ENCODE assay signal across 16 cellular contexts in genomic region chr3:109943181-109943580, GRCh38.
DNase-seq lines count a peak whose midpoint lies in the region; ATAC-seq and TF ChIP-seq lines count a peak whose summit lies in the region.
"Had no signal": no experiment of that assay in that cellular context is flagged by ENCODE, and none has a peak within 500 bp of the region (broad histone marks: within the 10 kb centered on the region; RNA-seq: fewer than 3 reads in every experiment).

No MANE protein-coding gene starts in this region.

- no peaks in the 10 kb centered on the region for H3K9me1 ChIP-seq in IMR-90 (ENCODE audit: insufficient read depth, low read length)

- H2BK5ac ChIP-seq in IMR-90 (ENCODE audit: low read depth, low read length, poor library complexity, severe bottlenecking), result no peak overlapping the region

- H3K27me3 ChIP-seq in BJ (ENCODE audit: control insufficient read depth, insufficient read depth, low read length), result no peaks in the 10 kb centered on the region
- H3K27me3 ChIP-seq in IMR-90 (ENCODE audit: control insufficient read depth, insufficient read depth, low read length), result no peaks in the 10 kb centered on the region
- H3K27me3 ChIP-seq: MG63 had no signal

- H4K91ac ChIP-seq in IMR-90 (ENCODE audit: insufficient read depth, low read depth, low read length), result no peak overlapping the region

- H2AK5ac ChIP-seq in IMR-90 (ENCODE audit: low read depth, low read length), result no peak overlapping the region

- ATAC-seq in IMR-90 (ENCODE audit: low read depth) (no peak), HG03354 (IDR thresholded peaks at IDR 0.05; ENCODE audit: poor library complexity, severe bottlenecking, unreplicated experiment) (no peak)
- ATAC-seq: K562 had no signal

- H4K8ac ChIP-seq in IMR-90 (ENCODE audit: low read depth in 2 of 2, low read length in 2 of 2), result no peak overlapping the region

- CTCF ChIA-PET in BJ (lab: Yijun Ruan, JAX) (interaction anchor here (0.5 to 0.6 kb wide), 2 partner anchors 8 to 1283 kb away, joined by 3 read pairs; no protein-coding TSS in a partner anchor), IMR-90 (lab: Yijun Ruan, JAX) (interaction anchor here (1.1 kb wide), 1 partner anchor 214 kb away, joined by 4 read pairs; no protein-coding TSS in a partner anchor)

- WGBS in IMR-90 (ENCODE audit: extremely low coverage in 2 of 2, insufficient read length in 1 of 2), 2 experiments, result no CpG with 5 or more reads among the region's 3 CpGs

- H2AK9ac ChIP-seq in IMR-90 (replicated peaks; ENCODE audit: low read depth, low read length, poor library complexity), result no peak overlapping the region

- no peak for TF ChIP-seq CTCF in BJ (IDR thresholded peaks at IDR 0.05; ENCODE audit: insufficient read depth, low read depth, low read length)
- TF ChIP-seq CTCF in IMR-90 (conservative IDR thresholded peaks at IDR 0.05; ENCODE audit: low read depth, low read length), result no peak

- no peaks in the 10 kb centered on the region for H4K20me1 ChIP-seq in IMR-90 (ENCODE audit: insufficient read depth, low read length)

- H3K4me2 ChIP-seq in IMR-90 (ENCODE audit: low read depth, low read length), result no peak overlapping the region

- H3K4me3 ChIP-seq in BJ (ENCODE audit: low read depth, low read length) (no peak overlapping the region), IMR-90 (ENCODE audit: insufficient read depth, low read depth, low read length) (no peak overlapping the region)
- H3K4me3 ChIP-seq: K562, MG63 had no signal

- H2BK120ac ChIP-seq in IMR-90 (ENCODE audit: low read depth, low read length), result no peak overlapping the region

- no peak overlapping the region for H2AFZ ChIP-seq in IMR-90 (replicated peaks; ENCODE audit: low read length, poor library complexity)

- H3K36me3 ChIP-seq in BJ (ENCODE audit: control insufficient read depth, insufficient read depth, low read length) (no peaks in the 10 kb centered on the region), IMR-90 (ENCODE audit: control insufficient read depth, insufficient read depth, low read length) (no peaks in the 10 kb centered on the region)
- H3K36me3 ChIP-seq: MG63 had no signal

- H3K14ac ChIP-seq in IMR-90 (replicated peaks; ENCODE audit: low read depth, low read length), result no peak overlapping the region

- dilution Hi-C loops in IMR-90 (cut with HindIII; ENCODE audit: low sequenced_read_pairs, unreplicated experiment), result no loop called here

- H2BK15ac ChIP-seq in IMR-90 (ENCODE audit: low read depth, low read length), result no peak overlapping the region

- H3K56ac ChIP-seq in IMR-90 (ENCODE audit: extremely low read depth, insufficient read depth, low read length), result no peak overlapping the region

- no peak for TF ChIP-seq POLR2A in IMR-90 (IDR thresholded peaks at IDR 0.05; ENCODE audit: low read depth, low read length)

- DNase-seq in BJ (ENCODE audit: low read depth) (peak; percentile 35), IMR-90 (peak; percentile 9), fibroblast of peridontal ligament (ENCODE audit: extremely low read depth) (peak; percentile 94), stromal cell of bone marrow (ENCODE audit: low read depth) (peak; percentile 2), NCI-H2227 (lab: John Stamatoyannopoulos, UW; ENCODE audit: unreplicated experiment) (no peak), islet precursor cell (no peak)
- DNase-seq: GOT3, MG63, NCI-H1048, NCI-H1417 treated with DMSO at 0.1 percent for 48 hours, NCI-H187, NCI-H446 treated with DMSO at 0.1 percent for 48 hours, NCI-H526 treated with DMSO at 0.1 percent for 48 hours, Right ventricle myocardium superior had no signal

- no peak overlapping the region for H3K9ac ChIP-seq in IMR-90 (ENCODE audit: low read depth, low read length)

- H2BK20ac ChIP-seq in IMR-90 (ENCODE audit: low read depth, low read length), result no peak overlapping the region

- H3K23ac ChIP-seq in IMR-90 (ENCODE audit: low read depth, low read length), result no peak overlapping the region

- H3K4ac ChIP-seq in IMR-90 (ENCODE audit: low read depth, low read length), result no peak overlapping the region

- no TSS peak for BruUV-seq in IMR-90 (replicated peaks; lab: Mats Ljungman, UMichigan)

- no peak overlapping the region for H3K18ac ChIP-seq in IMR-90 (ENCODE audit: low read depth, low read length)

- POLR2A ChIA-PET in BJ (lab: Charles Lee), result no interaction called here
- POLR2A ChIA-PET in IMR-90 (lab: Charles Lee; ENCODE audit: unreplicated experiment), result no interaction called here

- no peaks in the 10 kb centered on the region for H3K79me1 ChIP-seq in IMR-90 (ENCODE audit: low read depth in 1 of 2, low read length in 2 of 2)

- no peaks in the 10 kb centered on the region for H3K9me3 ChIP-seq in IMR-90 (ENCODE audit: control insufficient read depth, insufficient read depth, low read length)

- intact Hi-C loops in IMR-90 (cut with micrococcal nuclease), result no loop called here

- H4K5ac ChIP-seq in IMR-90 (ENCODE audit: low read depth, low read length), result no peak overlapping the region

- in situ Hi-C loops in IMR-90 (cut with MboI; ENCODE audit: low sequenced_read_pairs), result no loop called here

- no peak overlapping the region for H3K27ac ChIP-seq in IMR-90 (ENCODE audit: insufficient read depth, low read length)

- no peak for TF ChIP-seq RAD21 in IMR-90 (IDR thresholded peaks at IDR 0.05; ENCODE audit: low read length)

- no peaks in the 10 kb centered on the region for H3K4me1 ChIP-seq in IMR-90 (ENCODE audit: control insufficient read depth, insufficient read depth, low read length)

TF ChIP-seq in IMR-90, 13 proteins besides CTCF, POLR2A, EP300 and RAD21:
- no peak for TF ChIP-seq CHD1 (IDR thresholded peaks at IDR 0.05; ENCODE audit: low read depth, low read length)
TF ChIP-seq in IMR-90: peak in this region for 0.

Comparison
In these comparisons a context has a peak if more than half of its experiments do, and no peak if none do; other contexts are left out.
1. DNase-seq: peak in BJ (single experiment), IMR-90 (single experiment), fibroblast of peridontal ligament (single experiment) and stromal cell of bone marrow (single experiment); none in NCI-H2227 (single experiment) and islet precursor cell (single experiment).